1 cellular context compared by ENCODE assay signal in genomic region chr22:30483169-30483568, GRCh38.
TF ChIP-seq lines count a peak whose summit lies in the region.

No MANE protein-coding gene starts in this region.

TF ChIP-seq in K562, 482 proteins besides CTCF, POLR2A, EP300 and RAD21 (continued from another document):
- TF ChIP-seq, protein P1, sequence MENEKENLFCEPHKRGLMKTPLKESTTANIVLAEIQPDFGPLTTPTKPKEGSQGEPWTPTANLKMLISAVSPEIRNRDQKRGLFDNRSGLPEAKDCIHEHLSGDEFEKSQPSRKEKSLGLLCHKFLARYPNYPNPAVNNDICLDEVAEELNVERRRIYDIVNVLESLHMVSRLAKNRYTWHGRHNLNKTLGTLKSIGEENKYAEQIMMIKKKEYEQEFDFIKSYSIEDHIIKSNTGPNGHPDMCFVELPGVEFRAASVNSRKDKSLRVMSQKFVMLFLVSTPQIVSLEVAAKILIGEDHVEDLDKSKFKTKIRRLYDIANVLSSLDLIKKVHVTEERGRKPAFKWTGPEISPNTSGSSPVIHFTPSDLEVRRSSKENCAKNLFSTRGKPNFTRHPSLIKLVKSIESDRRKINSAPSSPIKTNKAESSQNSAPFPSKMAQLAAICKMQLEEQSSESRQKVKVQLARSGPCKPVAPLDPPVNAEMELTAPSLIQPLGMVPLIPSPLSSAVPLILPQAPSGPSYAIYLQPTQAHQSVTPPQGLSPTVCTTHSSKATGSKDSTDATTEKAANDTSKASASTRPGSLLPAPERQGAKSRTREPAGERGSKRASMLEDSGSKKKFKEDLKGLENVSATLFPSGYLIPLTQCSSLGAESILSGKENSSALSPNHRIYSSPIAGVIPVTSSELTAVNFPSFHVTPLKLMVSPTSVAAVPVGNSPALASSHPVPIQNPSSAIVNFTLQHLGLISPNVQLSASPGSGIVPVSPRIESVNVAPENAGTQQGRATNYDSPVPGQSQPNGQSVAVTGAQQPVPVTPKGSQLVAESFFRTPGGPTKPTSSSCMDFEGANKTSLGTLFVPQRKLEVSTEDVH (IDR thresholded peaks at IDR 0.05; ENCODE audit: low read depth, partially characterized antibody): no peak
- TF ChIP-seq SIN3A (IDR thresholded peaks at IDR 0.05; ENCODE audit: borderline replicate concordance in 2 of 2, control insufficient read depth in 1 of 2, low read depth in 2 of 2, low read length in 2 of 2): no peak
TF ChIP-seq in K562: peak in this region for 1.
